Comparison of ENCODE assay signal across 2 cellular contexts in the genomic region with DNA sequence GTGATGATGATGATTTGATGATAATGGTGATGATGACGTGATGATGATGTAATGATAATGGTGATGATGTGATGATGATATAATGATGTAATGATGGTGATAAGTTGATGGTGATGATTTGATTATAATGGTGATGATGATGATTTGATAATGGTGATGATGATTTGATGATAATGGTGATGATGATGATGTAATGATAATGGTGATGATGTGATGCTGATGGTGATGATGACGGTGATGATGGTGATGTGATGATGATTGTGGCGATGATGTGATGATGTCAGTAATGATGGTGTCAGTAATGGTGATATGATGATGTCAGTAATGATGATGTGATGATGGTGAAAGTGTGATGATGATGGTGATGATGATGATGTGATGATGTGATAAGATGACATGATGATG.
TF ChIP-seq lines count a peak whose summit lies in the region.

No MANE protein-coding gene starts in this region.

TF ChIP-seq in HEK293, 187 proteins besides CTCF, POLR2A, EP300 and RAD21 (continued from another document and continues in another):
- TF ChIP-seq ZNF560 (tag by site-specific recombination; IDR thresholded peaks at IDR 0.05; ENCODE audit: borderline replicate concordance) (no peak), SALL2 (tag by site-specific recombination; IDR thresholded peaks at IDR 0.05; ENCODE audit: borderline replicate concordance) (peak; percentile 99), EGR2 (tag by site-specific recombination; IDR thresholded peaks at IDR 0.05; ENCODE audit: low read depth) (no peak), ZNF433 (tag by site-specific recombination; IDR thresholded peaks at IDR 0.05; ENCODE audit: low read depth) (no peak), ZNF701 (tag by site-specific recombination; IDR thresholded peaks at IDR 0.05) (no peak), ZNF169 (tag by site-specific recombination; IDR thresholded peaks at IDR 0.05) (peak; percentile 88), ZNF223 (tag by site-specific recombination; IDR thresholded peaks at IDR 0.05) (no peak), ZNF354C (tag by site-specific recombination; IDR thresholded peaks at IDR 0.05; ENCODE audit: borderline replicate concordance, low read depth) (no peak), SCRT2 (tag by site-specific recombination; IDR thresholded peaks at IDR 0.05) (no peak), ZNF776 (tag by site-specific recombination; IDR thresholded peaks at IDR 0.05; ENCODE audit: borderline replicate concordance) (0 out of 2 replicates have a peak, but pooled peaks have one; percentile 47), ZNF23 (tag by site-specific recombination; IDR thresholded peaks at IDR 0.05; ENCODE audit: borderline replicate concordance) (no peak), ZNF184 (tag by site-specific recombination; IDR thresholded peaks at IDR 0.05) (no peak), ZNF785 (tag by site-specific recombination; IDR thresholded peaks at IDR 0.05) (peak; percentile 61), ZNF629 (tag by site-specific recombination; IDR thresholded peaks at IDR 0.05) (peak; percentile 93), ZFP3 (tag by site-specific recombination; IDR thresholded peaks at IDR 0.05; ENCODE audit: low read depth) (no peak), ZNF768 (tag by site-specific recombination; IDR thresholded peaks at IDR 0.05) (no peak), ZFP41 (tag by site-specific recombination; IDR thresholded peaks at IDR 0.05; ENCODE audit: borderline replicate concordance) (0 out of 2 replicates have a peak, but pooled peaks have one; percentile 51)
- TF ChIP-seq, protein P1, sequence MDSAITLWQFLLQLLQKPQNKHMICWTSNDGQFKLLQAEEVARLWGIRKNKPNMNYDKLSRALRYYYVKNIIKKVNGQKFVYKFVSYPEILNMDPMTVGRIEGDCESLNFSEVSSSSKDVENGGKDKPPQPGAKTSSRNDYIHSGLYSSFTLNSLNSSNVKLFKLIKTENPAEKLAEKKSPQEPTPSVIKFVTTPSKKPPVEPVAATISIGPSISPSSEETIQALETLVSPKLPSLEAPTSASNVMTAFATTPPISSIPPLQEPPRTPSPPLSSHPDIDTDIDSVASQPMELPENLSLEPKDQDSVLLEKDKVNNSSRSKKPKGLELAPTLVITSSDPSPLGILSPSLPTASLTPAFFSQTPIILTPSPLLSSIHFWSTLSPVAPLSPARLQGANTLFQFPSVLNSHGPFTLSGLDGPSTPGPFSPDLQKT (IDR thresholded peaks at IDR 0.05; ENCODE audit: borderline replicate concordance, low read depth, low read length): no peak
- TF ChIP-seq, protein P2, sequence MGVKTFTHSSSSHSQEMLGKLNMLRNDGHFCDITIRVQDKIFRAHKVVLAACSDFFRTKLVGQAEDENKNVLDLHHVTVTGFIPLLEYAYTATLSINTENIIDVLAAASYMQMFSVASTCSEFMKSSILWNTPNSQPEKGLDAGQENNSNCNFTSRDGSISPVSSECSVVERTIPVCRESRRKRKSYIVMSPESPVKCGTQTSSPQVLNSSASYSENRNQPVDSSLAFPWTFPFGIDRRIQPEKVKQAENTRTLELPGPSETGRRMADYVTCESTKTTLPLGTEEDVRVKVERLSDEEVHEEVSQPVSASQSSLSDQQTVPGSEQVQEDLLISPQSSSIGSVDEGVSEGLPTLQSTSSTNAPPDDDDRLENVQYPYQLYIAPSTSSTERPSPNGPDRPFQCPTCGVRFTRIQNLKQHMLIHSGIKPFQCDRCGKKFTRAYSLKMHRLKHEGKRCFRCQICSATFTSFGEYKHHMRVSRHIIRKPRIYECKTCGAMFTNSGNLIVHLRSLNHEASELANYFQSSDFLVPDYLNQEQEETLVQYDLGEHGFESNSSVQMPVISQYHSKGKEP (tag by site-specific recombination; IDR thresholded peaks at IDR 0.05): no peak
- TF ChIP-seq, protein P3, sequence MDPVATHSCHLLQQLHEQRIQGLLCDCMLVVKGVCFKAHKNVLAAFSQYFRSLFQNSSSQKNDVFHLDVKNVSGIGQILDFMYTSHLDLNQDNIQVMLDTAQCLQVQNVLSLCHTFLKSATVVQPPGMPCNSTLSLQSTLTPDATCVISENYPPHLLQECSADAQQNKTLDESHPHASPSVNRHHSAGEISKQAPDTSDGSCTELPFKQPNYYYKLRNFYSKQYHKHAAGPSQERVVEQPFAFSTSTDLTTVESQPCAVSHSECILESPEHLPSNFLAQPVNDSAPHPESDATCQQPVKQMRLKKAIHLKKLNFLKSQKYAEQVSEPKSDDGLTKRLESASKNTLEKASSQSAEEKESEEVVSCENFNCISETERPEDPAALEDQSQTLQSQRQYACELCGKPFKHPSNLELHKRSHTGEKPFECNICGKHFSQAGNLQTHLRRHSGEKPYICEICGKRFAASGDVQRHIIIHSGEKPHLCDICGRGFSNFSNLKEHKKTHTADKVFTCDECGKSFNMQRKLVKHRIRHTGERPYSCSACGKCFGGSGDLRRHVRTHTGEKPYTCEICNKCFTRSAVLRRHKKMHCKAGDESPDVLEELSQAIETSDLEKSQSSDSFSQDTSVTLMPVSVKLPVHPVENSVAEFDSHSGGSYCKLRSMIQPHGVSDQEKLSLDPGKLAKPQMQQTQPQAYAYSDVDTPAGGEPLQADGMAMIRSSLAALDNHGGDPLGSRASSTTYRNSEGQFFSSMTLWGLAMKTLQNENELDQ (tag by site-specific recombination; IDR thresholded peaks at IDR 0.05; ENCODE audit: low read depth): no peak
- TF ChIP-seq, protein P4, sequence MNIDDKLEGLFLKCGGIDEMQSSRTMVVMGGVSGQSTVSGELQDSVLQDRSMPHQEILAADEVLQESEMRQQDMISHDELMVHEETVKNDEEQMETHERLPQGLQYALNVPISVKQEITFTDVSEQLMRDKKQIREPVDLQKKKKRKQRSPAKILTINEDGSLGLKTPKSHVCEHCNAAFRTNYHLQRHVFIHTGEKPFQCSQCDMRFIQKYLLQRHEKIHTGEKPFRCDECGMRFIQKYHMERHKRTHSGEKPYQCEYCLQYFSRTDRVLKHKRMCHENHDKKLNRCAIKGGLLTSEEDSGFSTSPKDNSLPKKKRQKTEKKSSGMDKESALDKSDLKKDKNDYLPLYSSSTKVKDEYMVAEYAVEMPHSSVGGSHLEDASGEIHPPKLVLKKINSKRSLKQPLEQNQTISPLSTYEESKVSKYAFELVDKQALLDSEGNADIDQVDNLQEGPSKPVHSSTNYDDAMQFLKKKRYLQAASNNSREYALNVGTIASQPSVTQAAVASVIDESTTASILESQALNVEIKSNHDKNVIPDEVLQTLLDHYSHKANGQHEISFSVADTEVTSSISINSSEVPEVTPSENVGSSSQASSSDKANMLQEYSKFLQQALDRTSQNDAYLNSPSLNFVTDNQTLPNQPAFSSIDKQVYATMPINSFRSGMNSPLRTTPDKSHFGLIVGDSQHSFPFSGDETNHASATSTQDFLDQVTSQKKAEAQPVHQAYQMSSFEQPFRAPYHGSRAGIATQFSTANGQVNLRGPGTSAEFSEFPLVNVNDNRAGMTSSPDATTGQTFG (tag by site-specific recombination; IDR thresholded peaks at IDR 0.05; ENCODE audit: borderline replicate concordance): peak; percentile 97

TF ChIP-seq in K562, 482 proteins besides CTCF, POLR2A, EP300 and RAD21 (continued from another document):
- TF ChIP-seq, protein P5, sequence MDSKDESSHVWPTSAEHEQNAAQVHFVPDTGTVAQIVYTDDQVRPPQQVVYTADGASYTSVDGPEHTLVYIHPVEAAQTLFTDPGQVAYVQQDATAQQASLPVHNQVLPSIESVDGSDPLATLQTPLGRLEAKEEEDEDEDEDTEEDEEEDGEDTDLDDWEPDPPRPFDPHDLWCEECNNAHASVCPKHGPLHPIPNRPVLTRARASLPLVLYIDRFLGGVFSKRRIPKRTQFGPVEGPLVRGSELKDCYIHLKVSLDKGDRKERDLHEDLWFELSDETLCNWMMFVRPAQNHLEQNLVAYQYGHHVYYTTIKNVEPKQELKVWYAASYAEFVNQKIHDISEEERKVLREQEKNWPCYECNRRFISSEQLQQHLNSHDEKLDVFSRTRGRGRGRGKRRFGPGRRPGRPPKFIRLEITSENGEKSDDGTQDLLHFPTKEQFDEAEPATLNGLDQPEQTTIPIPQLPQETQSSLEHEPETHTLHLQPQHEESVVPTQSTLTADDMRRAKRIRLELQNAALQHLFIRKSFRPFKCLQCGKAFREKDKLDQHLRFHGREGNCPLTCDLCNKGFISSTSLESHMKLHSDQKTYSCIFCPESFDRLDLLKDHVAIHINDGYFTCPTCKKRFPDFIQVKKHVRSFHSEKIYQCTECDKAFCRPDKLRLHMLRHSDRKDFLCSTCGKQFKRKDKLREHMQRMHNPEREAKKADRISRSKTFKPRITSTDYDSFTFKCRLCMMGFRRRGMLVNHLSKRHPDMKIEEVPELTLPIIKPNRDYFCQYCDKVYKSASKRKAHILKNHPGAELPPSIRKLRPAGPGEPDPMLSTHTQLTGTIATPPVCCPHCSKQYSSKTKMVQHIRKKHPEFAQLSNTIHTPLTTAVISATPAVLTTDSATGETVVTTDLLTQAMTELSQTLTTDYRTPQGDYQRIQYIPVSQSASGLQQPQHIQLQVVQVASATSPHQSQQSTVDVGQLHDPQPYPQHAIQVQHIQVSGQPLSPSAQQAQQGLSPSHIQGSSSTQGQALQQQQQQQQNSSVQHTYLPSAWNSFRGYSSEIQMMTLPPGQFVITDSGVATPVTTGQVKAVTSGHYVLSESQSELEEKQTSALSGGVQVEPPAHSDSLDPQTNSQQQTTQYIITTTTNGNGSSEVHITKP (IDR thresholded peaks at IDR 0.05; ENCODE audit: partially characterized antibody): no peak
- TF ChIP-seq ZNF766 (CRISPR knock-in tag; conservative IDR thresholded peaks at IDR 0.05): no peak
- TF ChIP-seq, protein P6, sequence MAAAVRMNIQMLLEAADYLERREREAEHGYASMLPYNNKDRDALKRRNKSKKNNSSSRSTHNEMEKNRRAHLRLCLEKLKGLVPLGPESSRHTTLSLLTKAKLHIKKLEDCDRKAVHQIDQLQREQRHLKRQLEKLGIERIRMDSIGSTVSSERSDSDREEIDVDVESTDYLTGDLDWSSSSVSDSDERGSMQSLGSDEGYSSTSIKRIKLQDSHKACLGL (CRISPR knock-in tag; IDR thresholded peaks at IDR 0.05; ENCODE audit: borderline replicate concordance, poor library complexity, severe bottlenecking): no peak
- TF ChIP-seq ZNF507 (tag; conservative IDR thresholded peaks at IDR 0.05): no peak
- no peak for TF ChIP-seq MYC (IDR thresholded peaks at IDR 0.05; ENCODE audit: low read depth, low read length)
- no peak for TF ChIP-seq MYC (CRISPR knock-in tag; IDR thresholded peaks at IDR 0.05; ENCODE audit: borderline replicate concordance, low read depth)
- no peak for TF ChIP-seq RBM17 (IDR thresholded peaks at IDR 0.05; ENCODE audit: borderline replicate concordance, low read depth, low read length)
- no peak for TF ChIP-seq CEBPG (CRISPR knock-in tag; IDR thresholded peaks at IDR 0.05)
- peak in 1 of 2 experiments; percentile 43; a peak in 1 of 4 replicates for TF ChIP-seq CEBPG (tag; conservative IDR thresholded peaks at IDR 0.05 in 1 of 2, IDR thresholded peaks at IDR 0.05 in 1 of 2)
- TF ChIP-seq JUNB (CRISPR knock-in tag; conservative IDR thresholded peaks at IDR 0.05): peak; percentile 78
- TF ChIP-seq, protein P7, sequence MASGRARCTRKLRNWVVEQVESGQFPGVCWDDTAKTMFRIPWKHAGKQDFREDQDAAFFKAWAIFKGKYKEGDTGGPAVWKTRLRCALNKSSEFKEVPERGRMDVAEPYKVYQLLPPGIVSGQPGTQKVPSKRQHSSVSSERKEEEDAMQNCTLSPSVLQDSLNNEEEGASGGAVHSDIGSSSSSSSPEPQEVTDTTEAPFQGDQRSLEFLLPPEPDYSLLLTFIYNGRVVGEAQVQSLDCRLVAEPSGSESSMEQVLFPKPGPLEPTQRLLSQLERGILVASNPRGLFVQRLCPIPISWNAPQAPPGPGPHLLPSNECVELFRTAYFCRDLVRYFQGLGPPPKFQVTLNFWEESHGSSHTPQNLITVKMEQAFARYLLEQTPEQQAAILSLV (tag; IDR thresholded peaks at IDR 0.05): peak; percentile 47; the same call in 1 of the 2 replicates
- TF ChIP-seq, protein P8, sequence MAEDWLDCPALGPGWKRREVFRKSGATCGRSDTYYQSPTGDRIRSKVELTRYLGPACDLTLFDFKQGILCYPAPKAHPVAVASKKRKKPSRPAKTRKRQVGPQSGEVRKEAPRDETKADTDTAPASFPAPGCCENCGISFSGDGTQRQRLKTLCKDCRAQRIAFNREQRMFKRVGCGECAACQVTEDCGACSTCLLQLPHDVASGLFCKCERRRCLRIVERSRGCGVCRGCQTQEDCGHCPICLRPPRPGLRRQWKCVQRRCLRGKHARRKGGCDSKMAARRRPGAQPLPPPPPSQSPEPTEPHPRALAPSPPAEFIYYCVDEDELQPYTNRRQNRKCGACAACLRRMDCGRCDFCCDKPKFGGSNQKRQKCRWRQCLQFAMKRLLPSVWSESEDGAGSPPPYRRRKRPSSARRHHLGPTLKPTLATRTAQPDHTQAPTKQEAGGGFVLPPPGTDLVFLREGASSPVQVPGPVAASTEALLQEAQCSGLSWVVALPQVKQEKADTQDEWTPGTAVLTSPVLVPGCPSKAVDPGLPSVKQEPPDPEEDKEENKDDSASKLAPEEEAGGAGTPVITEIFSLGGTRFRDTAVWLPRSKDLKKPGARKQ (CRISPR knock-in tag; IDR thresholded peaks at IDR 0.05): no peak
- 0 out of 4 replicates have a peak, but pooled peaks of 1 of the 2 experiments have one; percentile 14 for TF ChIP-seq TRIM24 (IDR thresholded peaks at IDR 0.05)
- TF ChIP-seq NELFE (IDR thresholded peaks at IDR 0.05; ENCODE audit: insufficient read depth, insufficient read length): no peak
- no peak for TF ChIP-seq CAMTA2 (CRISPR knock-in tag; conservative IDR thresholded peaks at IDR 0.05)
- TF ChIP-seq PHF8 (IDR thresholded peaks at IDR 0.05; ENCODE audit: borderline replicate concordance, low read length): no peak
